Comparison of ENCODE assay signal across 1 cellular context in the genomic region with DNA sequence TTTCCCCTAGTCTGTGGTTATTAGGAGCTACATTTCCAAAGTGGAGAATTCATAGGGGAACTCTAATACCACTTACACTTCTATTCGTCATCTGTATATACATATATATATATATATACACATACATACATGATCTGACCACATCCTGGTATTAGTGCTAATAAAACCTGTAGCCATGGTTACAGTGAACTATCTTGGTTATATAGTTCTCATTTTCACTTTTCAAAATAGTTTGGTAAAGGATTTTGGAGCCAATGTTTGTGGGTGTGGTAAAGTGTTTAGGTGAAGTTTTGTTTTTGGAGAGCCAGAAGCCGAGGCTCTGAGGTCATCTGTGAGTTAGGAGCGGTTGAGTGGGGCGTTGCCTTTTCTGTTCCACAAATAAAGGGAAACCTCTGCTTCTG.
TF ChIP-seq lines count a peak whose summit lies in the region.

No MANE protein-coding gene starts in this region.

TF ChIP-seq in GM12878, 131 proteins besides CTCF, POLR2A, EP300 and RAD21 (continued from another document):
- TF ChIP-seq RUNX3 (IDR thresholded peaks at IDR 0.05; ENCODE audit: low read length) (peak; percentile 36; the same call in 1 of the 2 replicates), ATF7 (IDR thresholded peaks at IDR 0.05; ENCODE audit: low read depth) (peak; percentile 51; the same call in 1 of the 2 replicates), FOS (IDR thresholded peaks at IDR 0.05; ENCODE audit: borderline replicate concordance, extremely low read depth, insufficient read length) (no peak)
- TF ChIP-seq, protein P1, sequence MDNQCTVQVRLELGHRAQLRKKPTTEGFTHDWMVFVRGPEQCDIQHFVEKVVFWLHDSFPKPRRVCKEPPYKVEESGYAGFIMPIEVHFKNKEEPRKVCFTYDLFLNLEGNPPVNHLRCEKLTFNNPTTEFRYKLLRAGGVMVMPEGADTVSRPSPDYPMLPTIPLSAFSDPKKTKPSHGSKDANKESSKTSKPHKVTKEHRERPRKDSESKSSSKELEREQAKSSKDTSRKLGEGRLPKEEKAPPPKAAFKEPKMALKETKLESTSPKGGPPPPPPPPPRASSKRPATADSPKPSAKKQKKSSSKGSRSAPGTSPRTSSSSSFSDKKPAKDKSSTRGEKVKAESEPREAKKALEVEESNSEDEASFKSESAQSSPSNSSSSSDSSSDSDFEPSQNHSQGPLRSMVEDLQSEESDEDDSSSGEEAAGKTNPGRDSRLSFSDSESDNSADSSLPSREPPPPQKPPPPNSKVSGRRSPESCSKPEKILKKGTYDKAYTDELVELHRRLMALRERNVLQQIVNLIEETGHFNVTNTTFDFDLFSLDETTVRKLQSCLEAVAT (IDR thresholded peaks at IDR 0.05) = 0 out of 2 replicates have a peak, but pooled peaks have one; percentile 32
